9 cellular contexts compared by ENCODE assay signal in genomic region chr21:42878678-42878992, GRCh38. TPM values are rescaled to one million over a fixed set of nuclear protein-coding genes. Genes with fewer than 3 reads are reported as not detected.
DNase-seq lines count a peak whose midpoint lies in the region; ATAC-seq, FAIRE-seq and TF ChIP-seq lines count a peak whose summit lies in the region.
"Had no signal": no experiment of that assay in that cellular context is flagged by ENCODE, and none has a peak within 500 bp of the region (broad histone marks: within the 10 kb centered on the region; RNA-seq: fewer than 3 reads in every experiment).

No MANE protein-coding gene starts in this region.

- H3K27me3 ChIP-seq in keratinocyte (ENCODE audit: control insufficient read depth, extremely low read depth, insufficient read depth, low read length) (no peaks in the 10 kb centered on the region), thymus (ENCODE audit: control insufficient read depth, insufficient read depth) (no peaks in the 10 kb centered on the region)

- peaks cover 4 to 22% of the 10 kb centered on the region in 2 donors for H3K36me3 Mint-ChIP-seq in activated T-cell treated with anti-CD3 and anti-CD28 coated beads, Interleukin-2, amount 50 U/mL, for 72 hours (ENCODE audit: insufficient read depth in 2 of 2)

- H3K9ac ChIP-seq in keratinocyte (ENCODE audit: control insufficient read depth, extremely low read depth, insufficient read depth, low read length) = peak overlapping the region; percentile 96

- H3K9me3 ChIP-seq in keratinocyte (ENCODE audit: control insufficient read depth, low read depth, low read length) (no peaks in the 10 kb centered on the region), thymus (ENCODE audit: control insufficient read depth) (no peaks in the 10 kb centered on the region)

- ATAC-seq in HG02870 (IDR thresholded peaks at IDR 0.05; ENCODE audit: unreplicated experiment) = peak; percentile 19
- ATAC-seq in activated T-cell treated with anti-CD3 and anti-CD28 coated beads, Interleukin-2, amount 50 U/mL, for 72 hours (replicated peaks in 1 of 2) = peak in 1 of 2 donors; percentile 2

- peak overlapping the region; percentile 58 for H2AFZ ChIP-seq in keratinocyte (ENCODE audit: control insufficient read depth, low read length)

- peaks cover 5% of the 10 kb centered on the region for H3K4me1 ChIP-seq in keratinocyte (ENCODE audit: control insufficient read depth, extremely low read depth, insufficient read depth, low read length)
- peaks cover 9% of the 10 kb centered on the region for H3K4me1 ChIP-seq in thymus (ENCODE audit: control insufficient read depth, insufficient read depth, low read length)

- peak overlapping the region; percentile 86 for H3K27ac ChIP-seq in keratinocyte (ENCODE audit: control insufficient read depth, insufficient read depth, low read length)
- H3K27ac ChIP-seq in thymus (ENCODE audit: low read depth) = no peak overlapping the region

- H3K4me3 Mint-ChIP-seq in activated T-cell treated with anti-CD3 and anti-CD28 coated beads, Interleukin-2, amount 50 U/mL, for 72 hours = peak overlapping the region; percentile 97 to 98

- peaks cover 34% of the 10 kb centered on the region for H3K4me1 Mint-ChIP-seq in activated T-cell treated with anti-CD3 and anti-CD28 coated beads, Interleukin-2, amount 50 U/mL, for 72 hours (ENCODE audit: low read depth)

- H3K9me1 ChIP-seq in keratinocyte (ENCODE audit: control insufficient read depth, extremely low read depth, insufficient read depth, low read length) = peaks cover 2% of the 10 kb centered on the region

- peaks cover 54% of the 10 kb centered on the region for H3K79me2 ChIP-seq in keratinocyte (ENCODE audit: control insufficient read depth, insufficient read depth, low read length)

- peaks cover 6% of the 10 kb centered on the region in 2 experiments for H3K36me3 ChIP-seq in keratinocyte (ENCODE audit: control insufficient read depth in 2 of 2, extremely low read depth in 1 of 2, insufficient read depth in 2 of 2, low read length in 2 of 2)
- peaks cover 3% of the 10 kb centered on the region for H3K36me3 ChIP-seq in thymus (ENCODE audit: control insufficient read depth, insufficient read depth)

- dilution Hi-C loops in keratinocyte (cut with MboI; ENCODE audit: extremely low pct_ligation_motif_present, low sequenced_read_pairs) = no loop called here

- H3K9me3 Mint-ChIP-seq in activated T-cell treated with anti-CD3 and anti-CD28 coated beads, Interleukin-2, amount 50 U/mL, for 72 hours = no peaks in the 10 kb centered on the region

- TF ChIP-seq CTCF in GM12865 (IDR thresholded peaks at IDR 0.05; ENCODE audit: insufficient read depth, low read depth, low read length, missing control alignments) (no peak), keratinocyte (optimal IDR thresholded peaks at IDR 0.05 in 1 of 3, IDR thresholded peaks at IDR 0.05 in 1 of 3, conservative IDR thresholded peaks at IDR 0.05 in 1 of 3; ENCODE audit: extremely low read depth in 1 of 3, insufficient read depth in 2 of 3, low read length in 3 of 3) (no peak)

- peak overlapping the region; percentile 98 for H3K4me2 ChIP-seq in keratinocyte (ENCODE audit: control insufficient read depth, extremely low read depth, insufficient read depth, low read depth, low read length)

- WGBS in thymus = under 1% methylated on average over 15 of the region's 15 CpGs

- H3K27me3 Mint-ChIP-seq in activated T-cell treated with anti-CD3 and anti-CD28 coated beads, Interleukin-2, amount 50 U/mL, for 72 hours (ENCODE audit: low read depth) = no peaks in the 10 kb centered on the region

- no peaks in the 10 kb centered on the region for H4K20me1 ChIP-seq in keratinocyte (ENCODE audit: control insufficient read depth, extremely low read depth, insufficient read depth, low read length)

- no peak for DNase-seq in GM12865 (ENCODE audit: low read depth)
- DNase-seq in activated T-cell treated with anti-CD3 and anti-CD28 coated beads, Interleukin-2, amount 50 U/mL, for 72 hours = no peak
- DNase-seq in keratinocyte (ENCODE audit: low read depth, low spot score) = no peak
- no peak for DNase-seq in NK-92 (lab: John Stamatoyannopoulos, UW; ENCODE audit: unreplicated experiment)
- no peak for DNase-seq in RKO (ENCODE audit: low spot score)
- no peak for DNase-seq in NCI-H2227 treated with DMSO at 0.1 percent for 48 hours (lab: John Stamatoyannopoulos, UW)

- peak overlapping the region; percentile 98 for H3K27ac Mint-ChIP-seq in activated T-cell treated with anti-CD3 and anti-CD28 coated beads, Interleukin-2, amount 50 U/mL, for 72 hours

- H3K4me3 ChIP-seq in GM12865 (ENCODE audit: low read depth, low read length) (peak overlapping the region; percentile 79), keratinocyte (ENCODE audit: control insufficient read depth in 2 of 3, extremely low read depth in 1 of 3, insufficient read depth in 2 of 3, low read depth in 1 of 3, low read length in 3 of 3) (peak overlapping the region; percentile 89 to 96 (median 95)), thymus (ENCODE audit: low read length) (peak overlapping the region; percentile 63)

- FAIRE-seq in keratinocyte (lab: Jason Lieb, UNC) = no peak
- FAIRE-seq: TTC549 had no signal

RNA-seq across cellular contexts. Expression of gene WDR4, which starts 0.7 kb away (rescaled TPM):
- 10 to 100 TPM; 17.1 to 18.9 TPM for total RNA-seq in activated T-cell treated with anti-CD3 and anti-CD28 coated beads, Interleukin-2, amount 50 U/mL, for 72 hours
- polyA plus RNA-seq in keratinocyte (13.3 to 22.4 TPM (median 14.9 TPM) in 3 replicates), thymus (11.8 TPM)
- polyA plus RNA-seq in keratinocyte (2011; ENCODE audit: low read depth) = 4.2 TPM
- 5.6 and 12.1 TPM in 2 replicates for polyA plus RNA-seq in keratinocyte (2011; cell fraction: cytosol; rRNA removed)
- polyA plus RNA-seq in keratinocyte (2011; cell fraction: nucleus; rRNA removed) = 24.6 and 26.5 TPM in 2 replicates
- 8.6 and 28.4 TPM in 2 replicates for polyA plus RNA-seq in keratinocyte (2012; ENCODE audit: low replicate concordance)
- polyA minus RNA-seq in keratinocyte = 18.7 to 38.6 TPM (median 22.9 TPM) in 3 replicates
- 13.2 TPM for polyA minus RNA-seq in keratinocyte (2011; cell fraction: cytosol; rRNA and poly(A)+ RNA removed)
- polyA minus RNA-seq in keratinocyte (2011; cell fraction: nucleus; rRNA and poly(A)+ RNA removed) = 18.7 and 24.3 TPM in 2 replicates

RNA-seq across cellular contexts. Expression of gene NDUFV3, which starts 14.5 kb away (rescaled TPM):
- 10 to 100 TPM; 18.2 to 21.7 TPM for total RNA-seq in activated T-cell treated with anti-CD3 and anti-CD28 coated beads, Interleukin-2, amount 50 U/mL, for 72 hours
- polyA plus RNA-seq in keratinocyte = 26.1 to 58.2 TPM (median 28.9 TPM) in 3 replicates
- polyA plus RNA-seq in keratinocyte (2011; ENCODE audit: low read depth) = 12.3 TPM
- 30.7 and 40.8 TPM in 2 replicates for polyA plus RNA-seq in keratinocyte (2011; cell fraction: cytosol; rRNA removed)
- polyA plus RNA-seq in keratinocyte (2011; cell fraction: nucleus; rRNA removed) = 46.1 and 47.9 TPM in 2 replicates
- polyA plus RNA-seq in keratinocyte (2012; ENCODE audit: low replicate concordance) = 27.4 and 45.9 TPM in 2 replicates
- polyA minus RNA-seq in keratinocyte = 13.9 to 26.2 TPM (median 23.3 TPM) in 3 replicates
- polyA minus RNA-seq in keratinocyte (2011; cell fraction: cytosol; rRNA and poly(A)+ RNA removed) = 44.5 TPM
- 19.9 and 31.6 TPM in 2 replicates for polyA minus RNA-seq in keratinocyte (2011; cell fraction: nucleus; rRNA and poly(A)+ RNA removed)
- 23.9 TPM for polyA plus RNA-seq in thymus

RNA-seq across cellular contexts. Expression of gene ERVH48-1, which starts 46.8 kb away (rescaled TPM):
- total RNA-seq in activated T-cell treated with anti-CD3 and anti-CD28 coated beads, Interleukin-2, amount 50 U/mL, for 72 hours = under 1 TPM; 0.25 to 0.31 TPM
- polyA plus RNA-seq in keratinocyte (0.03 to 0.05 TPM in 2 of 3 replicates, not detected in the other), thymus (1.1 TPM)
- not detected for polyA plus RNA-seq in keratinocyte (2011; ENCODE audit: low read depth)
- 0.03 TPM in 1 of 2 replicates, not detected in the other for polyA plus RNA-seq in keratinocyte (2011; cell fraction: cytosol; rRNA removed)
- 0.04 TPM in 1 of 2 replicates, not detected in the other for polyA plus RNA-seq in keratinocyte (2011; cell fraction: nucleus; rRNA removed)
- 0.37 TPM in 1 of 2 replicates, not detected in the other for polyA plus RNA-seq in keratinocyte (2012; ENCODE audit: low replicate concordance)
- not detected in 3 replicates for polyA minus RNA-seq in keratinocyte
- not detected for polyA minus RNA-seq in keratinocyte (2011; cell fraction: cytosol; rRNA and poly(A)+ RNA removed)
- polyA minus RNA-seq in keratinocyte (2011; cell fraction: nucleus; rRNA and poly(A)+ RNA removed) = not detected in 2 replicates
